ENCODE assay signal across 8 cellular contexts in the genomic region with DNA sequence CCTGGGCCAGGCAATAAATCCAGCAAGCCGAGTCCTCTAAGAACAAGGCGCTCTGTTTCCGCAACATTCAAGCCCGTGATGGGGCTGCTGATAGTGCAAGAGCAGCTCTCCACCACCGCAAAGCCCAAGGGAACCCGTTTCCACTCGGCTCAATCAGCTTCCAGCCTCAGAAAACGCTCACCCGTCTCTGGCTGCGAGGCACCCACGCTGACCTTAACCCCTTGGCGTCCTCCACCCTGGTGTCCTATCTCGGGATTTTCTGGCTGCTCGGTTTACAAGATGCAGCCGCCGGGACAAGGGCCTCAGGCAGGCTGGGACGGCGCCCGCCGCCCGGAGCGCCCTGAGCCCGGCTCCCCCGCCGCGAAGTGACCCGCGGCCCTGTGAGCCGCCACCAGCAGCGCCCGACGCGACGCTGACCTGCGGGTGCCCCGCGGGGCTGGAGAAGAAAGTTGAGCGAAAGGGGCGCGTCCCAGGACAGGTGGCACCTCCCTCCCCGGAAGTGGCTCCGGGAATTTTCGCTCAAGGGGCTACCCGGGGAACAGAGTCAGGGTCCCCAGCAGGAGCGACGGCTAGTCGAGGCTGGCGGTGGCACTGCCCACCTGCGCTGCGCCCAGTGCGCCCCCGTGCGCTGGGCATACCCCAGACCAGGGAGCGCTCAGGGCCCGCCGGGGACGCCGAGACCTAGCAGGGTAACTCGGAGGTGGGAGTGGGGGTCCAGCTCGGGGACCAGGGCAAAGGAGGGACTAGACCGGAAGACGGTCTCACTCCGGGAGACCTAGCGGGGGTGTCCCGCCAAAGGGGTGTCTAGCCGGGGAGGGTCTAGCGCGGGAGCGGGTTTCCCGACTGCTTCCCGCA. TPM values are rescaled to one million over a fixed set of nuclear protein-coding genes. Genes with fewer than 3 reads are reported as not detected.
A peak's percentile ranks its signal among the peaks of the same experiment; 100 is the strongest.
DNase-seq lines count a peak whose midpoint lies in the region; ATAC-seq and TF ChIP-seq lines count a peak whose summit lies in the region.

No MANE protein-coding gene starts in this region.

- H3K4me3 ChIP-seq in mucosa of stomach (ENCODE audit: low read length) (peak overlapping the region; percentile 83), thyroid gland (replicated peaks in 1 of 3) (peak overlapping the region; percentile 6 to 92 (median 81))

- TF ChIP-seq RAD21 in Ishikawa (IDR thresholded peaks at IDR 0.05; ENCODE audit: low read depth), result peak; percentile 29; the same call in 1 of the 2 replicates

- intact Hi-C loops in thyroid gland (cut with DNase I), result loop anchor here (5.0 kb wide), 1 partner anchor 81 kb away; no protein-coding TSS in a partner anchor

- peak overlapping the region; percentile 87 for H3K9ac ChIP-seq in mucosa of stomach (ENCODE audit: low read length)

- DNase-seq in NCI-H1417 (lab: John Stamatoyannopoulos, UW) (peak; percentile 64 to 77 (median 64)), NCI-H1417 treated with DMSO at 0.1 percent for 48 hours (lab: John Stamatoyannopoulos, UW) (no peak), fibroblast of gingiva (ENCODE audit: low read depth) (peak; percentile 64), thyroid gland (peak; percentile 62 to 65)
- peak; percentile 5 to 7 for DNase-seq in activated CD4-positive, alpha-beta T cell treated with anti-CD3 and anti-CD28 coated beads, Interleukin-2, amount 50 U/mL, for 4 hours

- no peaks in the 10 kb centered on the region for H3K36me3 ChIP-seq in mucosa of stomach (ENCODE audit: control insufficient read depth, insufficient read depth, low read length)
- no peaks in the 10 kb centered on the region for H3K36me3 ChIP-seq in thyroid gland

- H3K27me3 ChIP-seq in mucosa of stomach (ENCODE audit: control insufficient read depth, insufficient read depth, low read length) (no peaks in the 10 kb centered on the region), thyroid gland (no peaks in the 10 kb centered on the region)

- peaks cover 22% of the 10 kb centered on the region for H3K4me1 ChIP-seq in mucosa of stomach (ENCODE audit: control insufficient read depth, insufficient read depth, low read length)
- H3K4me1 ChIP-seq in thyroid gland, result peaks cover 6 to 10% of the 10 kb centered on the region in 2 donors

- H3K9me3 ChIP-seq in mucosa of stomach (ENCODE audit: control insufficient read depth, low read length), result no peaks in the 10 kb centered on the region
- no peaks in the 10 kb centered on the region for H3K9me3 ChIP-seq in thyroid gland

- TF ChIP-seq POLR2A in thyroid gland (IDR thresholded peaks at IDR 0.05), result peak in 1 of 2 donors; percentile 32

- WGBS in thyroid gland, 2 donors, result 0 to 2% methylated on average over 7 to 10 of the region's 71 CpGs

- peak in 1 of 6 experiments; percentile 14 for TF ChIP-seq CTCF in thyroid gland (IDR thresholded peaks at IDR 0.05)

- TF ChIP-seq EP300 in Ishikawa (IDR thresholded peaks at IDR 0.05; ENCODE audit: borderline replicate concordance), result 0 out of 2 replicates have a peak, but pooled peaks have one; percentile 40

- peak overlapping the region in 2 of 3 donors; percentile 20 to 56 for H3K27ac ChIP-seq in thyroid gland

- ATAC-seq in GM18520 (IDR thresholded peaks at IDR 0.05; ENCODE audit: unreplicated experiment), result no peak

TF ChIP-seq in Ishikawa, 13 proteins besides CTCF, POLR2A, EP300 and RAD21:
- TF ChIP-seq TEAD4 (IDR thresholded peaks at IDR 0.05), result no peak; the same call in 1 of the 2 replicates
- TF ChIP-seq, protein P1, sequence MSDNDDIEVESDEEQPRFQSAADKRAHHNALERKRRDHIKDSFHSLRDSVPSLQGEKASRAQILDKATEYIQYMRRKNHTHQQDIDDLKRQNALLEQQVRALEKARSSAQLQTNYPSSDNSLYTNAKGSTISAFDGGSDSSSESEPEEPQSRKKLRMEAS (IDR thresholded peaks at IDR 0.05), result no peak; the same call in none of the 2 replicates
- peak; percentile 14; the same call in 1 of the 2 replicates for TF ChIP-seq TCF12 (IDR thresholded peaks at IDR 0.05; ENCODE audit: low read depth)
- peak; percentile 99 for TF ChIP-seq ZBTB7A (IDR thresholded peaks at IDR 0.05; ENCODE audit: low read depth)
- peak; percentile 57; the same call in 1 of the 2 replicates for TF ChIP-seq TAF1 (IDR thresholded peaks at IDR 0.05; ENCODE audit: low read depth)

RNA-seq across cellular contexts. Expression of gene SPATA12, which starts 18.1 kb away (rescaled TPM):
- not detected for total RNA-seq in thyroid gland
